In the genomic region with DNA sequence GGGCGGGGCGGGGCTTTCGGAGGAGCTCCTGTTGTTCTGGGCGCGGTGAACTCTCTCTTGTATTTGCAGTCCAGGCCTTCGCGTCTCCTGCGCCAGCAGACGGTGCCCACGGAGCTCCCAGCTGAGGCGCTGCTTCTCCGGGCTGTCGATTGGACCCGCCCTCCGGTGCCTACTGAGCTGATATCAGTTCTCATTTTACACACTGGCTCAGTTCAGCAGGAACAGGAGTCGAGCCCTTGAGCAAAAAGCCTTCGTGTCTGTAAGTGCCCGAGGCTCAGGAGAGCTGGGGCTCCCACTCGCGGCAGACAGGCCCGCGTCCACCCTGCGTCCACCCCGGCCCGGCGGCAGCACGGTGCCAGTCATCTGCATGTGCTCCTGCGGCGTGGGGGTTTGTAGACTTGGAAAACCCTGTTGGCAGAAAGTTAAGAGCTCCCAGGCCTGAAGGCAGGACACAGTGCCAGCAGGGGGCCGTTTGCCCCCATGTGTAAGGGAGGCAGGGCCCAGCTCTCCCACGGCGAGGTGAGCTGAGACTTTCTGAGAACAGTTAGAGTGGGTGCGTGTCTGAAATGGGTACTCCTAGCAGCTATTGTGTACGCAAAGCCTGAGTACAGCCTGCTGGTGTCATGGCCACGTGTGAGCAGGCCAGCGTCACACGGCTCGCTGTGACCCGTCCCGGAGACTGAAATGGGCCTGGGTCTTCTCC, we compare ENCODE assay signal across 13 cellular contexts.
DNase-seq lines count a peak whose midpoint lies in the region; ATAC-seq, FAIRE-seq and TF ChIP-seq lines count a peak whose summit lies in the region.
"Had no signal": no experiment of that assay in that cellular context is flagged by ENCODE, and none has a peak within 500 bp of the region (broad histone marks: within the 10 kb centered on the region; RNA-seq: fewer than 3 reads in every experiment).

No MANE protein-coding gene starts in this region.

- in situ Hi-C loops in K562 (cut with MboI) = loop anchor here (10.0 kb wide), 1 partner anchor 301 kb away; no protein-coding TSS in a partner anchor

- no peak overlapping the region for H3K4me2 ChIP-seq in K562 (ENCODE audit: insufficient read depth, low read length)
- H3K4me2 ChIP-seq: hepatocyte had no signal

- CTCF ChIA-PET in K562 (lab: Yijun Ruan, JAX; ENCODE audit: low intra/inter-chr PET ratio) = no interaction called here
- CTCF ChIA-PET in activated CD4-positive, alpha-beta memory T cell treated with anti-CD3 and anti-CD28 coated beads, Interleukin-2, amount 10 ng/mL, durations not matched to agents 7 days and 5 days (lab: Charles Lee) = interaction anchor here (1.2 to 1.4 kb wide), 2 partner anchors 46 to 66 kb away, joined by 3 read pairs; no protein-coding TSS in a partner anchor

- no peak overlapping the region for H2AFZ ChIP-seq in K562 (ENCODE audit: low read depth, low read length)
- H2AFZ ChIP-seq: hepatocyte had no signal

- intact Hi-C loops in K562 (cut with micrococcal nuclease) (no loop called here), cardiac septum (cut with DNase I) (no loop called here), posterior vena cava (cut with DNase I) (no loop called here)

- H3K4me3 Mint-ChIP-seq in activated CD4-positive, alpha-beta memory T cell treated with anti-CD3 and anti-CD28 coated beads, Interleukin-2, amount 10 ng/mL, durations not matched to agents 7 days and 5 days = no peak overlapping the region
- H3K4me3 Mint-ChIP-seq: T-helper 1 cell treated with Interleukin-12 subunit alpha and Interleukin-12 subunit beta and Interleukin-4 antibody, amounts not matched to agents 30 μg/mL and 1 μg/mL, for 36 hours had no signal

- H3K79me2 ChIP-seq in K562 (ENCODE audit: control insufficient read depth, insufficient read depth, low read length) = no peaks in the 10 kb centered on the region

- ATAC-seq in K562 = no peak
- ATAC-seq in HG02870 (IDR thresholded peaks at IDR 0.05; ENCODE audit: unreplicated experiment) = no peak
- ATAC-seq: HCT116, left lung had no signal

- 86% methylated on average over 34 of the region's 40 CpGs for WGBS in K562 (ENCODE audit: insufficient coverage, low coverage, missing lambda C conversion rate)

- peaks cover 0 to 35% of the 10 kb centered on the region in 2 experiments; a peak in 2 of 5 replicates for H3K4me1 ChIP-seq in K562 (replicated peaks in 1 of 2; ENCODE audit: control insufficient read depth in 2 of 2, insufficient read depth in 2 of 2, low read length in 2 of 2)

- H4K20me1 ChIP-seq in K562 (replicated peaks; ENCODE audit: control insufficient read depth, insufficient read depth, low read length) = no peaks in the 10 kb centered on the region

- FAIRE-seq in K562 (lab: Jason Lieb, UNC) (no peak), urothelium cell line (lab: Jason Lieb, UNC) (peak; percentile 9)

- peaks cover 16% of the 10 kb centered on the region; the same call in 2 of the 3 replicates for H3K36me3 ChIP-seq in K562 (ENCODE audit: control insufficient read depth, insufficient read depth, low read length)

- TF ChIP-seq CTCF in K562 (IDR thresholded peaks at IDR 0.05 in 2 of 3, conservative IDR thresholded peaks at IDR 0.05 in 1 of 3; ENCODE audit: insufficient read depth in 2 of 3, low read depth in 1 of 3, low read length in 3 of 3) = no peak

- TF ChIP-seq EP300 in K562 (IDR thresholded peaks at IDR 0.05; ENCODE audit: low read length) = no peak

- no peak overlapping the region for H3K4me3 ChIP-seq in K562
- H3K4me3 ChIP-seq: hepatocyte, left lung had no signal

- TF ChIP-seq POLR2A in K562 (conservative IDR thresholded peaks at IDR 0.05) = no peak

- no peaks in the 10 kb centered on the region for H3K27me3 ChIP-seq in K562 (ENCODE audit: control insufficient read depth in 2 of 2, insufficient read depth in 2 of 2, low read length in 2 of 2)
- H3K27me3 ChIP-seq: hepatocyte, left lung had no signal

- DNase-seq in K562 (ENCODE audit: extremely low read depth in 1 of 4, low spot score in 3 of 4) (no peak), cardiac septum (ENCODE audit: low spot score) (peak; percentile 78), posterior vena cava (ENCODE audit: low spot score) (peak; percentile 73), urothelium cell line (ENCODE audit: low spot score) (no peak)
- no peak for DNase-seq in activated CD4-positive, alpha-beta memory T cell treated with anti-CD3 and anti-CD28 coated beads, Interleukin-2, amount 10 ng/mL, durations not matched to agents 7 days and 5 days
- DNase-seq in central memory CD4-positive, alpha-beta T cell = no peak
- DNase-seq: NCI-H446 treated with DMSO at 0.1 percent for 48 hours; stimulated activated CD4-positive, alpha-beta T cell treated with anti-CD3 and anti-CD28 coated beads, Interleukin-2, amount 100 ng/mL, for 48 hours had no signal

- no peak overlapping the region for H3K27ac ChIP-seq in K562 (ENCODE audit: extremely low read depth, low read depth, low read length)
- H3K27ac ChIP-seq: hepatocyte, left lung had no signal

- H3K4me1 Mint-ChIP-seq in activated CD4-positive, alpha-beta memory T cell treated with anti-CD3 and anti-CD28 coated beads, Interleukin-2, amount 10 ng/mL, durations not matched to agents 7 days and 5 days = peaks cover 1% of the 10 kb centered on the region

- peaks cover 5% of the 10 kb centered on the region for H3K36me3 Mint-ChIP-seq in activated CD4-positive, alpha-beta memory T cell treated with anti-CD3 and anti-CD28 coated beads, Interleukin-2, amount 10 ng/mL, durations not matched to agents 7 days and 5 days (ENCODE audit: low read depth)

- H3K9me3 ChIP-seq in K562 (replicated peaks; ENCODE audit: control insufficient read depth, insufficient read depth, low read depth, low read length) = no peaks in the 10 kb centered on the region
- H3K9me3 ChIP-seq: left lung had no signal

- no peaks in the 10 kb centered on the region for H3K27me3 Mint-ChIP-seq in activated CD4-positive, alpha-beta memory T cell treated with anti-CD3 and anti-CD28 coated beads, Interleukin-2, amount 10 ng/mL, durations not matched to agents 7 days and 5 days

- no peaks in the 10 kb centered on the region for H3K9me3 Mint-ChIP-seq in activated CD4-positive, alpha-beta memory T cell treated with anti-CD3 and anti-CD28 coated beads, Interleukin-2, amount 10 ng/mL, durations not matched to agents 7 days and 5 days
- H3K9me3 Mint-ChIP-seq: T-helper 1 cell treated with Interleukin-12 subunit alpha and Interleukin-12 subunit beta and Interleukin-4 antibody, amounts not matched to agents 30 μg/mL and 1 μg/mL, for 36 hours had no signal

- TF ChIP-seq RAD21 in K562 (CRISPR knock-in tag; conservative IDR thresholded peaks at IDR 0.05 in 1 of 2, IDR thresholded peaks at IDR 0.05 in 1 of 2) = no peak

- no peak overlapping the region for H3K27ac Mint-ChIP-seq in activated CD4-positive, alpha-beta memory T cell treated with anti-CD3 and anti-CD28 coated beads, Interleukin-2, amount 10 ng/mL, durations not matched to agents 7 days and 5 days
- H3K27ac Mint-ChIP-seq: T-helper 1 cell treated with Interleukin-12 subunit alpha and Interleukin-12 subunit beta and Interleukin-4 antibody, amounts not matched to agents 30 μg/mL and 1 μg/mL, for 36 hours had no signal

- no peaks in the 10 kb centered on the region for H3K9me1 ChIP-seq in K562 (ENCODE audit: control insufficient read depth, insufficient read depth, low read length)

- POLR2A ChIA-PET in K562 (lab: Yijun Ruan, JAX) = interaction anchor here (0.7 to 1.5 kb wide), 2 partner anchors 10 to 332 kb away, joined by 3 to 5 read pairs; no protein-coding TSS in a partner anchor
- POLR2A ChIA-PET in activated CD4-positive, alpha-beta memory T cell treated with anti-CD3 and anti-CD28 coated beads, Interleukin-2, amount 10 ng/mL, durations not matched to agents 7 days and 5 days (lab: Charles Lee) = interaction anchor here (1.2 kb wide), 1 partner anchor 16 kb away, joined by 3 read pairs; no protein-coding TSS in a partner anchor

- no peak overlapping the region for H3K9ac ChIP-seq in K562 (ENCODE audit: insufficient read depth in 1 of 2, low read depth in 2 of 2, low read length in 2 of 2)

- BruUV-seq in K562 (replicated peaks; lab: Mats Ljungman, UMichigan) = no TSS peak

TF ChIP-seq in K562, 482 proteins besides CTCF, POLR2A, EP300 and RAD21:
- TF ChIP-seq ZNF24 (IDR thresholded peaks at IDR 0.05) (no peak), POLR2G (IDR thresholded peaks at IDR 0.05; ENCODE audit: low read depth, low read length) (0 out of 2 replicates have a peak, but pooled peaks have one; percentile 17)

Comparison
In these comparisons a context has a peak if more than half of its experiments do, and no peak if none do; other contexts are left out.
1. DNase-seq: peak in cardiac septum (single experiment) and posterior vena cava (single experiment); none in K562 (0 of 4), urothelium cell line (single experiment), activated CD4-positive, alpha-beta memory T cell treated with anti-CD3 and anti-CD28 coated beads, Interleukin-2, amount 10 ng/mL, durations not matched to agents 7 days and 5 days (single experiment) and central memory CD4-positive, alpha-beta T cell (single experiment).